ENCODE assay signal across 9 cellular contexts in the genomic region with DNA sequence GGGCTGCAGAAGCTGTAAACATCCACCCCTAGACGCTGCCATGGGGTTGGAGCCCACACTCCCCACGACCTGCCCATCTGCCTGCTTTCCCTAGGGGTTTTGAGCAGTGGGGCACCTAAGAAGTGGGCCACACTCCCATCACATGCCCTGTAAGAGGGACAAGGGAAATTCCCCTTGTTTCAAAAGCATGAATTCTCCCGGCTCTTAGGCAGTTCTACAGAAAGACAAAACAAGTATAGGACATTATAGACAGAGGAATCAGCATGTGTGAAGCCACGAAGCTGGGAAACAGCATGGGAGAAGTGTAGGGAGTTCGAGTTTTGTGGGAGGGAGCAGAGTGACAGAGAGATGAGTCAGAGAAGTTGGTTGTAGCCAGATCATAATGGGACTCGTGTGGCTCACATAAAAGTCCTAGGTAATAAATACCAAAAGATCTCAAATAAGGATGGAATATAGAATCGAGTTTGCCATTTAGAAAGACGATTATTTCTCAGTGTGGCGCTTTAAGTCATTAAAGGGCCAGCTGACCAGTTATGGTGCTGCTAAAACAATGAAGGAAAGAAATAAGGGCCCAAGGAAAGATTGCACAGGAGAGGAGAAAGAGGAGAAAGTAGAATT. TPM values are rescaled to one million over a fixed set of nuclear protein-coding genes. Genes with fewer than 3 reads are reported as not detected.
DNase-seq lines count a peak whose midpoint lies in the region; ATAC-seq, FAIRE-seq and TF ChIP-seq lines count a peak whose summit lies in the region.
"Had no signal": no experiment of that assay in that cellular context is flagged by ENCODE, and none has a peak within 500 bp of the region (broad histone marks: within the 10 kb centered on the region; RNA-seq: fewer than 3 reads in every experiment).

No MANE protein-coding gene starts in this region.

- FAIRE-seq in urothelium cell line (lab: Jason Lieb, UNC): no peak

- H3K9me3 Mint-ChIP-seq in T-cell: no peaks in the 10 kb centered on the region

- no peaks in the 10 kb centered on the region for H3K27me3 ChIP-seq in foreskin keratinocyte

- intact Hi-C loops in left cardiac atrium (cut with DNase I): no loop called here
- intact Hi-C loops in Right ventricle myocardium superior (cut with DNase I): no loop called here

- peaks cover 17% of the 10 kb centered on the region for H3K4me1 ChIP-seq in foreskin keratinocyte

- peaks cover 0 to 5% (median 0%) of the 10 kb centered on the region in 3 donors for H3K4me1 Mint-ChIP-seq in T-cell

- DNase-seq in left cardiac atrium: no peak
- DNase-seq in Right ventricle myocardium superior: no peak
- DNase-seq in SW480 (ENCODE audit: low spot score): peak; percentile 93
- peak in 1 of 2 donors; percentile 74 for DNase-seq in foreskin keratinocyte
- DNase-seq in urothelium cell line (ENCODE audit: low spot score): peak; percentile 53
- no peak for DNase-seq in T-cell
- DNase-seq in NCI-H510A treated with DMSO at 0.1 percent for 48 hours (lab: John Stamatoyannopoulos, UW): no peak

- no peaks in the 10 kb centered on the region for H3K36me3 Mint-ChIP-seq in T-cell

- no peaks in the 10 kb centered on the region for H3K27me3 Mint-ChIP-seq in T-cell

- POLR2A ChIA-PET in T-cell (lab: Charles Lee): no interaction called here

- no peak overlapping the region for H3K27ac Mint-ChIP-seq in T-cell

- CTCF ChIA-PET in T-cell (lab: Charles Lee): no interaction called here

- H3K4me3 Mint-ChIP-seq in T-cell: no peak overlapping the region

- peak; percentile 27 to 82 for ATAC-seq in left cardiac atrium
- ATAC-seq in Right ventricle myocardium superior (ENCODE audit: poor library complexity): no peak
- ATAC-seq in foreskin keratinocyte: peak; percentile 98
- ATAC-seq in T-cell (replicated peaks in 1 of 4): no peak
- no peak for ATAC-seq in GM21576 (IDR thresholded peaks at IDR 0.05; ENCODE audit: unreplicated experiment)

- peak overlapping the region; percentile 78 for H3K27ac ChIP-seq in foreskin keratinocyte

- TF ChIP-seq CTCF in foreskin keratinocyte (conservative IDR thresholded peaks at IDR 0.05): no peak

RNA-seq across cellular contexts. Expression of a gene that starts 23.9 kb away (rescaled TPM):
- total RNA-seq in left cardiac atrium: 10 to 100 TPM; 70.0 to 70.9 TPM
- total RNA-seq in Right ventricle myocardium superior: 112 TPM
- total RNA-seq in foreskin keratinocyte: 32.7 and 40.9 TPM in 2 replicates
- 29.3 and 35.4 TPM in 2 replicates for polyA plus RNA-seq in foreskin keratinocyte
- total RNA-seq in T-cell: 10 to 100 TPM in 1 of 5 donors, 1 to 10 TPM in 4; 5.2 to 16.5 (median 6.4) TPM

RNA-seq across cellular contexts. Expression of a gene that starts 24.0 kb away (rescaled TPM):
- total RNA-seq in left cardiac atrium (under 1 TPM in 1 of 2 donors, not detected in 1; 0.42 TPM), Right ventricle myocardium superior (0.22 TPM), foreskin keratinocyte (0.11 TPM in 1 of 2 replicates, not detected in the other), T-cell (not detected)
- polyA plus RNA-seq in foreskin keratinocyte: 0.04 TPM in 1 of 2 replicates, not detected in the other
- total RNA-seq: epithelial cell of proximal tubule had no signal

Comparison
In these comparisons a context has a peak if more than half of its experiments do, and no peak if none do; other contexts are left out.
1. ATAC-seq: peak in left cardiac atrium (2 of 2) and foreskin keratinocyte (single experiment); none in Right ventricle myocardium superior (single experiment), T-cell (0 of 4) and GM21576 (single experiment).
2. DNase-seq: peak in SW480 (single experiment) and urothelium cell line (single experiment); none in left cardiac atrium (single experiment), Right ventricle myocardium superior (single experiment), T-cell (0 of 34) and NCI-H510A treated with DMSO at 0.1 percent for 48 hours (single experiment).